Comparison of ENCODE assay signal across 9 cellular contexts in the genomic region with DNA sequence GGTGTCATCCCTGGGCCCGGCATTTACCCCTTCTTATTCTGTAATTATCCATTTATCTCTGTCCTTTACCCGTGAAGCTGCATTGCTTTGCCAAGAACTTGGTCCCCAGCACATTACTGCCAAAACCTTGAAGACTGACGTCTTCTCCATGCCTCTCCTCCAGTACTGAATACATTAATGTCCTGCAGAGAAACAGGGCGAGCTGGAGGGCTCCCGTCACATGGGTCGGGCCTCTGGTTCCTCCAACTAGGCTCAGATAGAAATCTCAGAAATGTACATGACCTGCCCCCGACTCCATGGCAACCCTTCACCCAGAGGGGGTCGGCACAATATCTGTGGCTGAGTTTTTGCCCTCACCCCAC. TPM values are rescaled to one million over a fixed set of nuclear protein-coding genes. Genes with fewer than 3 reads are reported as not detected.
DNase-seq lines count a peak whose midpoint lies in the region; ATAC-seq and TF ChIP-seq lines count a peak whose summit lies in the region.
"Had no signal": no experiment of that assay in that cellular context is flagged by ENCODE, and none has a peak within 500 bp of the region (broad histone marks: within the 10 kb centered on the region; RNA-seq: fewer than 3 reads in every experiment).

No MANE protein-coding gene starts in this region.

- peaks cover 22% of the 10 kb centered on the region for H3K4me1 Mint-ChIP-seq in CD4-positive, alpha-beta T cell (ENCODE audit: low read depth)

- no peaks in the 10 kb centered on the region for H3K9me3 ChIP-seq in CD4-positive, alpha-beta T cell (ENCODE audit: control insufficient read depth, low read length)
- H3K9me3 ChIP-seq in PC-9 (ENCODE audit: insufficient read depth, low read depth): no peaks in the 10 kb centered on the region
- H3K9me3 ChIP-seq in esophagus squamous epithelium: no peaks in the 10 kb centered on the region
- H3K9me3 ChIP-seq in neuronal stem cell (replicated peaks in 1 of 2; ENCODE audit: control insufficient read depth in 2 of 2, insufficient read depth in 1 of 2, low read depth in 1 of 2, low read length in 2 of 2): no peaks in the 10 kb centered on the region

- BruUV-seq in PC-9 (replicated peaks; lab: Mats Ljungman, UMichigan): no TSS peak

- no peak overlapping the region for H3K23ac ChIP-seq in neuronal stem cell (ENCODE audit: low read depth, low read length, poor library complexity)

- H3K4ac ChIP-seq in neuronal stem cell (ENCODE audit: low read length): no peak overlapping the region

- H3K27ac ChIP-seq in CD4-positive, alpha-beta T cell (ENCODE audit: low read depth, low read length): no peak overlapping the region
- no peak overlapping the region for H3K27ac ChIP-seq in PC-9
- no peak overlapping the region for H3K27ac ChIP-seq in esophagus squamous epithelium
- no peak overlapping the region for H3K27ac ChIP-seq in neuronal stem cell (replicated peaks; ENCODE audit: low read length)

- peak overlapping the region; percentile 94 for H3K9ac ChIP-seq in neuronal stem cell (ENCODE audit: low read depth, low read length, poor library complexity)

- H3K36me3 ChIP-seq in PC-9 (ENCODE audit: low read depth): peaks cover 21% of the 10 kb centered on the region; the same call in 1 of the 2 replicates
- peaks cover 13 to 35% (median 15%) of the 10 kb centered on the region in 3 donors for H3K36me3 ChIP-seq in esophagus squamous epithelium
- H3K36me3 ChIP-seq in neuronal stem cell (replicated peaks in 1 of 2; ENCODE audit: control insufficient read depth in 2 of 2, insufficient read depth in 2 of 2, low read length in 2 of 2): peaks cover 11 to 36% of the 10 kb centered on the region in 2 donors

- H3K79me1 ChIP-seq in neuronal stem cell (ENCODE audit: low read depth, low read length): no peaks in the 10 kb centered on the region

- H2AK5ac ChIP-seq in neuronal stem cell (ENCODE audit: low read depth, low read length): no peak overlapping the region

- no peak for TF ChIP-seq CTCF in CD4-positive, alpha-beta T cell (IDR thresholded peaks at IDR 0.05)
- no peak for TF ChIP-seq CTCF in PC-9 (conservative IDR thresholded peaks at IDR 0.05)
- no peak for TF ChIP-seq CTCF in esophagus squamous epithelium (IDR thresholded peaks at IDR 0.05)
- TF ChIP-seq CTCF in GM10266 (IDR thresholded peaks at IDR 0.05; ENCODE audit: control insufficient read depth, insufficient read depth, low read depth, missing control alignments): no peak

- H4K91ac ChIP-seq in neuronal stem cell (ENCODE audit: low read depth, low read length, poor library complexity): no peak overlapping the region

- peak overlapping the region; percentile 73 for H3K27ac Mint-ChIP-seq in CD4-positive, alpha-beta T cell

- CTCF ChIA-PET in CD4-positive, alpha-beta T cell (lab: Charles Lee): interaction anchor here (1.6 to 1.9 kb wide), 2 partner anchors 13 to 29 kb away, joined by 4 to 10 read pairs; no protein-coding TSS in a partner anchor
- CTCF ChIA-PET in PC-9 (lab: Charles Lee) (interaction anchor here (0.5 to 1.4 kb wide), 2 partner anchors 10 to 458 kb away, joined by 3 to 5 read pairs; no protein-coding TSS in a partner anchor), HEK293T (lab: Yijun Ruan, JAX) (no interaction called here)

- POLR2A ChIA-PET in CD4-positive, alpha-beta T cell (lab: Charles Lee): interaction anchor here (1.0 to 4.8 kb wide), 3 partner anchors 12 to 112 kb away, joined by 3 to 62 read pairs (median 10); a partner anchor contains a TSS
- POLR2A ChIA-PET in PC-9 (lab: Charles Lee; ENCODE audit: unreplicated experiment): interaction anchor here (0.6 to 0.7 kb wide), 5 partner anchors 47 to 1690 kb away, joined by 3 to 6 read pairs (median 4); no protein-coding TSS in a partner anchor
- POLR2A ChIA-PET in HEK293T (lab: Yijun Ruan, JAX): interaction anchor here (1.9 kb wide), 1 partner anchor 13 kb away, joined by 13 read pairs; a partner anchor contains a TSS

- H3K79me2 ChIP-seq in PC-9 (ENCODE audit: low read depth): no peaks in the 10 kb centered on the region

- no peak for TF ChIP-seq POLR2A in esophagus squamous epithelium (IDR thresholded peaks at IDR 0.05)

- H3K36me3 Mint-ChIP-seq in CD4-positive, alpha-beta T cell (ENCODE audit: low read depth): peaks cover 32% of the 10 kb centered on the region

- H3K4me1 ChIP-seq in PC-9 (replicated peaks; ENCODE audit: insufficient read depth): peaks cover 12% of the 10 kb centered on the region; the same call in 1 of the 2 replicates
- peaks cover 11 to 21% (median 15%) of the 10 kb centered on the region in 3 donors for H3K4me1 ChIP-seq in esophagus squamous epithelium
- peaks cover 11 to 18% of the 10 kb centered on the region in 2 donors for H3K4me1 ChIP-seq in neuronal stem cell (ENCODE audit: control insufficient read depth in 2 of 2, insufficient read depth in 1 of 2, low read depth in 1 of 2, low read length in 2 of 2)

- no peak overlapping the region for H3K18ac ChIP-seq in neuronal stem cell (ENCODE audit: low read length)

- ATAC-seq in CD4-positive, alpha-beta T cell (ENCODE audit: poor library complexity): peak; percentile 4
- ATAC-seq in GM19035 (IDR thresholded peaks at IDR 0.05; ENCODE audit: unreplicated experiment): no peak

- no peak overlapping the region for H3K14ac ChIP-seq in neuronal stem cell (ENCODE audit: low read length)

- peak overlapping the region; percentile 88 for H3K4me2 ChIP-seq in PC-9
- peak overlapping the region; percentile 100 for H3K4me2 ChIP-seq in neuronal stem cell (ENCODE audit: insufficient read depth, low read length, poor library complexity, severe bottlenecking)

- H4K8ac ChIP-seq in neuronal stem cell (ENCODE audit: low read depth, low read length): no peak overlapping the region

- H3F3A ChIP-seq in PC-9 (ENCODE audit: insufficient read depth, low read depth): peaks cover 36% of the 10 kb centered on the region; the same call in 1 of the 2 replicates

- H2AFZ ChIP-seq in PC-9 (peak overlapping the region; percentile 69; the same call in 1 of the 2 replicates), neuronal stem cell (ENCODE audit: low read length) (peak overlapping the region; percentile 85)

- H2BK120ac ChIP-seq in neuronal stem cell (ENCODE audit: low read depth, low read length): no peak overlapping the region

- peak overlapping the region; percentile 78 for H3K4me3 Mint-ChIP-seq in CD4-positive, alpha-beta T cell

- H3K4me3 ChIP-seq in PC-9 (peak overlapping the region; percentile 60; the same call in 1 of the 2 replicates), esophagus squamous epithelium (peak overlapping the region; percentile 31 to 74 (median 51)), neuronal stem cell (ENCODE audit: low read length in 2 of 2) (peak overlapping the region; percentile 52 to 81)

- H2BK12ac ChIP-seq in neuronal stem cell (ENCODE audit: low read length): no peak overlapping the region

- no peaks in the 10 kb centered on the region for H4K20me1 ChIP-seq in PC-9 (ENCODE audit: insufficient read depth)

- no peak for DNase-seq in CD4-positive, alpha-beta T cell
- no peak for DNase-seq in PC-9
- no peak for DNase-seq in esophagus squamous epithelium (lab: John Stamatoyannopoulos, UW)
- no peak for DNase-seq in neuronal stem cell (ENCODE audit: low spot score)
- DNase-seq in NCI-H2029 treated with DMSO at 0.1 percent for 48 hours (lab: John Stamatoyannopoulos, UW): no peak
- DNase-seq in HEK293T (ENCODE audit: extremely low spot score): no peak
- no peak for DNase-seq in GM10266 (ENCODE audit: extremely low spot score)
- DNase-seq: SIG-M5 had no signal

- peaks cover 3% of the 10 kb centered on the region for H3K9me3 Mint-ChIP-seq in CD4-positive, alpha-beta T cell

- no peaks in the 10 kb centered on the region for H3K27me3 Mint-ChIP-seq in CD4-positive, alpha-beta T cell

- no peak overlapping the region for H2BK15ac ChIP-seq in neuronal stem cell (ENCODE audit: low read length)

- no peaks in the 10 kb centered on the region for H3K9me2 ChIP-seq in PC-9 (ENCODE audit: insufficient read depth)

- 5 to 11% methylated on average over 8 of the region's 8 CpGs for WGBS in esophagus squamous epithelium, 2 donors
- no CpG with 5 or more reads among the region's 8 CpGs for WGBS in neuronal stem cell (ENCODE audit: extremely low coverage in 2 of 2, insufficient read length in 2 of 2, insufficient replicate concordance in 1 of 2), 2 donors

- no peaks in the 10 kb centered on the region for H3K27me3 ChIP-seq in CD4-positive, alpha-beta T cell (ENCODE audit: control insufficient read depth, insufficient read depth, low read length)
- H3K27me3 ChIP-seq in PC-9 (ENCODE audit: insufficient read depth, low read depth): no peaks in the 10 kb centered on the region
- H3K27me3 ChIP-seq in esophagus squamous epithelium: no peaks in the 10 kb centered on the region
- no peaks in the 10 kb centered on the region for H3K27me3 ChIP-seq in neuronal stem cell (ENCODE audit: control insufficient read depth in 3 of 3, insufficient read depth in 3 of 3, low read depth in 1 of 3, low read length in 3 of 3)

- intact Hi-C loops in CD4-positive, alpha-beta T cell (cut with DNase I, micrococcal nuclease): loop anchor here (1.0 to 2.0 kb wide), 2 partner anchors 12 to 29 kb away; a partner anchor contains a TSS
- intact Hi-C loops in PC-9 (cut with micrococcal nuclease; ENCODE audit: unreplicated experiment): no loop called here
- intact Hi-C loops in esophagus squamous epithelium (cut with DNase I): no loop called here

- H2BK5ac ChIP-seq in neuronal stem cell (ENCODE audit: low read length): no peak overlapping the region

TF ChIP-seq in HEK293T, 16 proteins besides CTCF, POLR2A, EP300 and RAD21 (continues in another document):
- no peak for TF ChIP-seq NFRKB (IDR thresholded peaks at IDR 0.05)
- no peak for TF ChIP-seq LEF1 (IDR thresholded peaks at IDR 0.05; ENCODE audit: borderline replicate concordance)
- TF ChIP-seq FOXK2 (IDR thresholded peaks at IDR 0.05): no peak
- TF ChIP-seq L3MBTL2 (conservative IDR thresholded peaks at IDR 0.05): no peak
- no peak for TF ChIP-seq HDGF (IDR thresholded peaks at IDR 0.05; ENCODE audit: borderline replicate concordance)
- TF ChIP-seq SUZ12 (IDR thresholded peaks at IDR 0.05): no peak
- no peak for TF ChIP-seq TARDBP (IDR thresholded peaks at IDR 0.05)
- no peak for TF ChIP-seq FOXA1 (IDR thresholded peaks at IDR 0.05)
- no peak for TF ChIP-seq BHLHE40 (IDR thresholded peaks at IDR 0.05; ENCODE audit: borderline replicate concordance)

RNA-seq across cellular contexts. Expression of a gene that starts 0.4 kb away (rescaled TPM):
- 1 to 10 TPM; 3.2 to 3.4 TPM for total RNA-seq in CD4-positive, alpha-beta T cell
- total RNA-seq in PC-9 (2021): 2.0 and 2.2 TPM in 2 replicates
- under 1 TPM in 1 of 4 donors, not detected in 3; under 0.01 TPM for total RNA-seq in esophagus squamous epithelium
- polyA plus RNA-seq in neuronal stem cell (2013, experiment 1 of 2): 1.3 TPM
- polyA plus RNA-seq in neuronal stem cell (2013, experiment 2 of 2): 1.2 TPM

RNA-seq across cellular contexts. Expression of a gene that starts 11.7 kb away (rescaled TPM):
- 10 to 100 TPM; 62.0 to 63.9 TPM for total RNA-seq in CD4-positive, alpha-beta T cell
- 48.6 and 49.4 TPM in 2 replicates for total RNA-seq in PC-9 (2021)
- 10 to 100 TPM; 10.9 to 21.5 (median 17.6) TPM for total RNA-seq in esophagus squamous epithelium
- 46.1 TPM for polyA plus RNA-seq in neuronal stem cell (2013, experiment 1 of 2)
- polyA plus RNA-seq in neuronal stem cell (2013, experiment 2 of 2): 47.3 TPM

RNA-seq across cellular contexts. Expression of a gene that starts 12.0 kb away (rescaled TPM):
- 10 to 100 TPM; 22.7 to 26.7 TPM for total RNA-seq in CD4-positive, alpha-beta T cell
- total RNA-seq in PC-9 (2021) (44.8 and 55.6 TPM in 2 replicates), esophagus squamous epithelium (10 to 100 TPM in 2 of 4 donors, 1 to 10 TPM in 2; 6.0 to 26.5 (median 11.5) TPM)
- 22.3 TPM for polyA plus RNA-seq in neuronal stem cell (2013, experiment 1 of 2)
- polyA plus RNA-seq in neuronal stem cell (2013, experiment 2 of 2): 21.0 TPM

Comparison
In these comparisons a context has a peak if more than half of its experiments do, and no peak if none do; other contexts are left out.
1. intact Hi-C loops: an anchor here in CD4-positive, alpha-beta T cell (1.0 to 2.0 kb wide); none called in PC-9 and esophagus squamous epithelium.